ENCODE assay signal across 17 cellular contexts in the genomic region with DNA sequence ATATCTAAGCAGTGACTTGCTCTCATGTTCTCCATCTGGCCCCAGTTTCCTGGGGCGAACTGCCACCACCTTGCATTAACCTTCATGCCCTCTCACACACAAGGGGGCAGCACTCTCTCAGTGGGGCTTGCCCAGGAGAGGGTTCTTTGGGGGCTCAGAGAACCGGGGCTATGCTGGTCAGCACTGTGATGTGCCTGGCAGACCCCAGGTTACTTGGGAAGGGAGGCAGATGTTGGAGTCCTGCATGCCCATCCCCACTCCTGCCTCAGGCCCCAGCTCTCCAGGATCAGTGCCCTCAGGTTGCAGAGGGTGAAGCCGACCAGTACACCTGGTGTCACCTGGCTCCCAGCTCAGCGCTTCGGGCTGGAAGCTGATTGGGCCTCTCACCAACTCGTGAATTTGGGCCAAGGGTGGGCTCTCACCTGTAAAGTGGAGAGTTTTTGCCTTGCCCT.
A peak's percentile ranks its signal among the peaks of the same experiment; 100 is the strongest.
DNase-seq lines count a peak whose midpoint lies in the region; ATAC-seq and TF ChIP-seq lines count a peak whose summit lies in the region.
"Had no signal": no experiment of that assay in that cellular context is flagged by ENCODE, and none has a peak within 500 bp of the region (broad histone marks: within the 10 kb centered on the region; RNA-seq: fewer than 3 reads in every experiment).

No MANE protein-coding gene starts in this region.

- DNase-seq in left ventricle myocardium inferior (no peak), Right ventricle myocardium inferior (ENCODE audit: missing footprints) (no peak), NCI-H1694 (lab: John Stamatoyannopoulos, UW) (peak; percentile 19), ecto neural progenitor cell (ENCODE audit: low spot score) (peak; percentile 47), superior temporal gyrus (ENCODE audit: extremely low spot score) (no peak), GOT3 (lab: John Stamatoyannopoulos, UW) (no peak)
- DNase-seq in effector memory CD4-positive, alpha-beta T cell, result no peak
- DNase-seq: ACHN; activated CD8-positive, alpha-beta memory T cell treated with anti-CD3 and anti-CD28 coated beads, Interleukin-2, amount 50 U/mL, for 48 hours; COR-L47; gastrocnemius medialis; MM.1S; small intestine; stimulated activated naive CD8-positive, alpha-beta T cell treated with anti-CD3 and anti-CD28 coated beads, Interleukin-15, amount 100 ng/mL, for 72 hours; T-helper 1 cell had no signal

- H3K9me3 ChIP-seq in left ventricle myocardium inferior (replicated peaks) (no peaks in the 10 kb centered on the region), thymus (ENCODE audit: control insufficient read depth) (no peaks in the 10 kb centered on the region)
- H3K9me3 ChIP-seq in effector memory CD4-positive, alpha-beta T cell (ENCODE audit: control insufficient read depth, low read length), result no peaks in the 10 kb centered on the region
- H3K9me3 ChIP-seq: gastrocnemius medialis had no signal

- intact Hi-C loops in left ventricle myocardium inferior (cut with micrococcal nuclease), result no loop called here
- intact Hi-C loops in Right ventricle myocardium inferior (cut with DNase I), result no loop called here

- H3K27me3 ChIP-seq in left ventricle myocardium inferior (ENCODE audit: low read depth) (peaks cover 46% of the 10 kb centered on the region), thymus (ENCODE audit: control insufficient read depth, insufficient read depth) (no peaks in the 10 kb centered on the region)
- peaks cover 3% of the 10 kb centered on the region for H3K27me3 ChIP-seq in effector memory CD4-positive, alpha-beta T cell (replicated peaks; ENCODE audit: control insufficient read depth, insufficient read depth, low read length, poor library complexity, severe bottlenecking)
- H3K27me3 ChIP-seq: gastrocnemius medialis had no signal

- peak; percentile 28 for TF ChIP-seq CTCF in left ventricle myocardium inferior (IDR thresholded peaks at IDR 0.05; ENCODE audit: borderline replicate concordance)

- H3K27ac ChIP-seq in left ventricle myocardium inferior (replicated peaks), result no peak overlapping the region
- H3K27ac ChIP-seq in thymus (ENCODE audit: low read depth), result peak overlapping the region; percentile 70
- no peak overlapping the region for H3K27ac ChIP-seq in effector memory CD4-positive, alpha-beta T cell (ENCODE audit: insufficient read depth, low read length, poor library complexity, severe bottlenecking)
- H3K27ac ChIP-seq: gastrocnemius medialis, RWPE1 had no signal

- H3K4me1 ChIP-seq in left ventricle myocardium inferior (no peaks in the 10 kb centered on the region), thymus (ENCODE audit: control insufficient read depth, insufficient read depth, low read length) (peaks cover 48% of the 10 kb centered on the region)
- H3K4me1 ChIP-seq in effector memory CD4-positive, alpha-beta T cell (ENCODE audit: control insufficient read depth, insufficient read depth, low read length, poor library complexity, severe bottlenecking), result no peaks in the 10 kb centered on the region
- H3K4me1 ChIP-seq: gastrocnemius medialis had no signal

- H3K36me3 ChIP-seq in left ventricle myocardium inferior, result no peaks in the 10 kb centered on the region
- no peaks in the 10 kb centered on the region for H3K36me3 ChIP-seq in thymus (ENCODE audit: control insufficient read depth, insufficient read depth)
- H3K36me3 ChIP-seq in effector memory CD4-positive, alpha-beta T cell (ENCODE audit: control insufficient read depth, insufficient read depth, low read length), result no peaks in the 10 kb centered on the region
- H3K36me3 ChIP-seq: gastrocnemius medialis had no signal

- ATAC-seq in Right ventricle myocardium inferior, result no peak
- ATAC-seq: gastrocnemius medialis; stimulated activated naive CD8-positive, alpha-beta T cell treated with anti-CD3 and anti-CD28 coated beads, Interleukin-15, amount 100 ng/mL, for 72 hours had no signal

- 57% methylated on average over 6 of the region's 6 CpGs for WGBS in thymus

- H3K4me3 ChIP-seq in left ventricle myocardium inferior, result no peak overlapping the region
- H3K4me3 ChIP-seq in thymus (ENCODE audit: low read length), result no peak overlapping the region
- H3K4me3 ChIP-seq in effector memory CD4-positive, alpha-beta T cell (ENCODE audit: insufficient read depth, low read depth, low read length, poor library complexity, severe bottlenecking), result no peak overlapping the region
- H3K4me3 ChIP-seq: gastrocnemius medialis had no signal

Comparison
In these comparisons a context has a peak if more than half of its experiments do, and no peak if none do; other contexts are left out.
1. DNase-seq: peak in NCI-H1694 (single experiment) and ecto neural progenitor cell (single experiment); none in left ventricle myocardium inferior (single experiment), Right ventricle myocardium inferior (single experiment), superior temporal gyrus (single experiment), effector memory CD4-positive, alpha-beta T cell (0 of 3) and GOT3 (single experiment).